In the genomic region with DNA sequence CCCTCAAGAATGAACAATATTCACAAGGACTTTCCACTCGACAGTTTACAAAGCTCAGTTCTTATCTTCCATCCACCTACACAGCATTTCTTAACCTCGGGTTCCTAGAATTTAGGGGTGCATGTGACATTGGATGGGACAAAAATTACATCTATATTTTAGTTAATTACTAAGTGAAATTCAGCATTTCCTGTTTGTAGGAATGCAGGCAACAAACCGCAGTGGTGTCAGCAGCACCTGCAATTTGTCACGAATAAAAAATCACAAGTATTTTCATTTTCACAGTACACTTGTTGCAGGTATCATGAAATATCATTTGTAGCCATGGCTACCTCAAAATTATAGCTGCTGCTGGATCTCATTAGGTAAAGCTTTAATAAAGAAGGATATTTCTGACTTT, we compare ENCODE assay signal across 1 cellular context.
TF ChIP-seq lines count a peak whose summit lies in the region.

No MANE protein-coding gene starts in this region.

TF ChIP-seq in GM12878, 131 proteins besides CTCF, POLR2A, EP300 and RAD21:
- TF ChIP-seq ETV6 (conservative IDR thresholded peaks at IDR 0.05 in 1 of 2, IDR thresholded peaks at IDR 0.05 in 1 of 2; ENCODE audit: borderline replicate concordance in 1 of 2, low read depth in 1 of 2) (no peak), POLR2AphosphoS5 (IDR thresholded peaks at IDR 0.05; ENCODE audit: low read length) (no peak)
TF ChIP-seq in GM12878: peak in this region for 0.
